In the genomic region with DNA sequence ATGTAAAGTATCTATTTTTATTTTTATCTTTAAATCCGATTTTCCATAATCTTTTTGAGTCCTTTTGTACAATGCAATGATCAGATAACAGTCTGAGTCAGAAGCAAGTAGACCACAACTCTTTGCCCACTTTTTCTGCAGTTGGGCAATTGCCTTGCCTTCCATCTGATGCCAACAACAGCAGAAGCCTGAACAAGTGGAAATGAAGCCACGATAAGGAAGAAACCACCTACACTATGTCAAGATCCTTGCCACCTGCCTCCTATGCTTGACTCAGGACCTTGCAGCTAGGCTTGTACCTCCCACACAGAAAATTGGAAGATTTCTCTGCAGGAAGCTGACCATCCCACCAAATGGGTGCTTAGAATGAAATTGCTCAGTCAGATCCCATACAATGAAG, we compare ENCODE assay signal across 14 cellular contexts.
"Had no signal": no experiment of that assay in that cellular context is flagged by ENCODE, and none has a peak within 500 bp of the region (broad histone marks: within the 10 kb centered on the region; RNA-seq: fewer than 3 reads in every experiment).

No MANE protein-coding gene starts in this region.

- H3K36me3 ChIP-seq: lower lobe of right lung, neutrophil, thoracic aorta, WERI-Rb-1 had no signal

- DNase-seq: activated CD4-positive, alpha-beta T cell treated with anti-CD3 and anti-CD28 coated beads for 36 hours; activated CD4-positive, alpha-beta T cell treated with anti-CD3 and anti-CD28 coated beads, Interleukin-2, amount 50 U/mL, for 48 hours; activated gamma-delta T cell; effector memory CD8-positive, alpha-beta T cell; hypothalamus; lower lobe of right lung; natural killer cell; stimulated activated naive B cell treated with anti-CD40 and anti-IgM and Interleukin-4, amounts not matched to agents 10 μg/mL and 1 μg/mL and 100 μg/mL, for 72 hours; T-cell; T-helper 9 cell; WERI-Rb-1 had no signal

- H3K4me1 ChIP-seq: lower lobe of right lung, parathyroid adenoma had no signal

- H3K9me3 ChIP-seq: lower lobe of right lung, neutrophil, thoracic aorta had no signal

- H3K27ac ChIP-seq: lower lobe of right lung, neutrophil, parathyroid adenoma, thoracic aorta, WERI-Rb-1 had no signal

- H3K27me3 ChIP-seq: neutrophil had no signal

- H3K4me3 ChIP-seq: lower lobe of right lung, thoracic aorta had no signal
